ENCODE assay signal across 8 cellular contexts in genomic region chr11:68314203-68314885, GRCh38. TPM values are rescaled to one million over a fixed set of nuclear protein-coding genes. Genes with fewer than 3 reads are reported as not detected.
A peak's percentile ranks its signal among the peaks of the same experiment; 100 is the strongest.
DNase-seq lines count a peak whose midpoint lies in the region; TF ChIP-seq lines count a peak whose summit lies in the region.

No MANE protein-coding gene starts in this region.

- H3K4me3 ChIP-seq in ACC112 (ENCODE audit: low read depth, low read length): peak overlapping the region; percentile 92
- peak overlapping the region; percentile 7 to 83 for H3K4me3 ChIP-seq in mesenchymal stem cell (ENCODE audit: insufficient read depth in 1 of 2, low read depth in 1 of 2, low read length in 2 of 2)

- H3K9me3 ChIP-seq in mesenchymal stem cell (ENCODE audit: control insufficient read depth, low read length): no peaks in the 10 kb centered on the region

- peak overlapping the region; percentile 94 to 98 (median 97) for H3K4me3 Mint-ChIP-seq in brain

- peak overlapping the region; percentile 85 for H2BK120ac ChIP-seq in mesenchymal stem cell (ENCODE audit: low read depth, low read length)

- H3K36me3 ChIP-seq in ACC112 (ENCODE audit: insufficient read depth, low read length) (no peaks in the 10 kb centered on the region), mesenchymal stem cell (ENCODE audit: control insufficient read depth in 1 of 2, insufficient read depth in 2 of 2, low read depth in 1 of 2, low read length in 2 of 2) (no peaks in the 10 kb centered on the region)

- peak overlapping the region; percentile 51 for H2BK5ac ChIP-seq in mesenchymal stem cell (ENCODE audit: low read depth, low read length, poor library complexity, severe bottlenecking)

- H3K9ac ChIP-seq in mesenchymal stem cell (ENCODE audit: low read length): peak overlapping the region; percentile 82

- H3K27me3 Mint-ChIP-seq in brain: peaks cover 8% of the 10 kb centered on the region

- H2BK12ac ChIP-seq in mesenchymal stem cell (ENCODE audit: low read length in 2 of 2): peak overlapping the region; percentile 66 to 92

- H4K91ac ChIP-seq in mesenchymal stem cell (ENCODE audit: low read length): peak overlapping the region; percentile 74

- no peak overlapping the region for H2BK15ac ChIP-seq in mesenchymal stem cell (ENCODE audit: low read depth, poor library complexity, severe bottlenecking)

- peak overlapping the region in 1 of 2 experiments; percentile 50 for H3K23ac ChIP-seq in mesenchymal stem cell (ENCODE audit: low read length in 2 of 2)

- peaks cover 39% of the 10 kb centered on the region for H3K4me1 Mint-ChIP-seq in brain

- no peak overlapping the region for H2AFZ ChIP-seq in ACC112 (ENCODE audit: low read length, unreplicated experiment)
- no peak overlapping the region for H2AFZ ChIP-seq in mesenchymal stem cell (ENCODE audit: low read depth, low read length)

- peak overlapping the region; percentile 77 to 88 for H3K18ac ChIP-seq in mesenchymal stem cell (ENCODE audit: low read depth in 1 of 2, low read length in 2 of 2)

- H3K4me2 ChIP-seq in mesenchymal stem cell (ENCODE audit: low read length, poor library complexity, severe bottlenecking): peak overlapping the region; percentile 83

- peaks cover 0 to 7% (median 0%) of the 10 kb centered on the region in 5 experiments for H3K9me3 Mint-ChIP-seq in brain

- H3K27me3 ChIP-seq in ACC112 (ENCODE audit: insufficient read depth, low read length) (no peaks in the 10 kb centered on the region; the same call in 1 of the 2 replicates), mesenchymal stem cell (ENCODE audit: control insufficient read depth in 1 of 2, insufficient read depth in 1 of 2, low read length in 2 of 2) (no peaks in the 10 kb centered on the region)

- H3K36me3 Mint-ChIP-seq in brain: no peaks in the 10 kb centered on the region

- H3K4me1 ChIP-seq in ACC112 (ENCODE audit: control insufficient read depth, insufficient read depth, low read length, unreplicated experiment) (peaks cover 12% of the 10 kb centered on the region), mesenchymal stem cell (ENCODE audit: control insufficient read depth, insufficient read depth, low read depth, low read length) (peaks cover 34% of the 10 kb centered on the region)

- peaks cover 13% of the 10 kb centered on the region for H3K79me1 ChIP-seq in mesenchymal stem cell (replicated peaks; ENCODE audit: low read length, poor library complexity, severe bottlenecking)

- H2AK5ac ChIP-seq in mesenchymal stem cell (ENCODE audit: low read length, severe bottlenecking): peak overlapping the region; percentile 64

- peak overlapping the region; percentile 88 for H4K8ac ChIP-seq in mesenchymal stem cell (ENCODE audit: low read length)

- peaks cover 11% of the 10 kb centered on the region for H3K79me2 ChIP-seq in ACC112 (ENCODE audit: control insufficient read depth, insufficient read depth, low read length, unreplicated experiment)

- H3K14ac ChIP-seq in mesenchymal stem cell (ENCODE audit: low read length in 2 of 2): no peak overlapping the region

- H3K27ac Mint-ChIP-seq in brain: peak overlapping the region; percentile 97 to 98 (median 97)

- H3K27ac ChIP-seq in ACC112 (ENCODE audit: low read depth, low read length): peak overlapping the region; percentile 52
- H3K27ac ChIP-seq in mesenchymal stem cell (ENCODE audit: low read length, poor library complexity, severe bottlenecking): peak overlapping the region; percentile 80

- 17% methylated on average over 17 of the region's 17 CpGs for WGBS in mesenchymal stem cell

- DNase-seq in HT-29 (ENCODE audit: low spot score): peak; percentile 78
- peak; percentile 50 for DNase-seq in mesenchymal stem cell
- no peak for DNase-seq in activated effector memory CD4-positive, alpha-beta T cell treated with anti-CD3 and anti-CD28 coated beads, Interleukin-2, amount 50 U/mL, for 16 hours
- no peak for DNase-seq in OCI-M2 (lab: John Stamatoyannopoulos, UW; ENCODE audit: unreplicated experiment)
- no peak for DNase-seq in stimulated activated CD4-positive, alpha-beta T cell treated with anti-CD3 and anti-CD28 coated beads, Interleukin-4, amount 100 ng/mL, for 1 hour
- no peak for DNase-seq in ecto neural progenitor cell (ENCODE audit: low spot score)

- H3K4ac ChIP-seq in mesenchymal stem cell (ENCODE audit: low read depth in 1 of 2, low read length in 2 of 2): peak overlapping the region; percentile 46 to 95

- TF ChIP-seq CTCF in brain (conservative IDR thresholded peaks at IDR 0.05): no peak

RNA-seq across cellular contexts. Expression of gene LRP5, which starts 2.0 kb away (rescaled TPM):
- 165 and 199 TPM in 2 replicates for total RNA-seq in HT-29 (2014; rRNA removed; shearing (Covaris generic))
- 27.2 TPM for polyA plus RNA-seq in brain (ENCODE audit: insufficient read depth, low read depth, low replicate concordance)
- 46.4 TPM for polyA plus RNA-seq in mesenchymal stem cell (2013, experiment 1 of 2)
- polyA plus RNA-seq in mesenchymal stem cell (2013, experiment 2 of 2): 41.4 TPM

RNA-seq across cellular contexts. Expression of gene C11orf24, which starts 42.6 kb away (rescaled TPM):
- 38.8 and 42.3 TPM in 2 replicates for total RNA-seq in HT-29 (2014; rRNA removed; shearing (Covaris generic))
- 23.2 TPM for polyA plus RNA-seq in brain (ENCODE audit: insufficient read depth, low read depth, low replicate concordance)
- 90.1 TPM for polyA plus RNA-seq in mesenchymal stem cell (2013, experiment 1 of 2)
- 93.9 TPM for polyA plus RNA-seq in mesenchymal stem cell (2013, experiment 2 of 2)

Comparison
In these comparisons a context has a peak if more than half of its experiments do, and no peak if none do; other contexts are left out.
1. DNase-seq: peak in HT-29 (single experiment) and mesenchymal stem cell (single experiment); none in activated effector memory CD4-positive, alpha-beta T cell treated with anti-CD3 and anti-CD28 coated beads, Interleukin-2, amount 50 U/mL, for 16 hours (single experiment), OCI-M2 (single experiment), stimulated activated CD4-positive, alpha-beta T cell treated with anti-CD3 and anti-CD28 coated beads, Interleukin-4, amount 100 ng/mL, for 1 hour (single experiment) and ecto neural progenitor cell (single experiment).